Comparison of ENCODE assay signal across 1 cellular context in genomic region chr12:68162374-68162773, GRCh38.
TF ChIP-seq lines count a peak whose summit lies in the region.

No MANE protein-coding gene starts in this region.

TF ChIP-seq in WTC11, 78 proteins besides CTCF, POLR2A, EP300 and RAD21 (continued from another document):
- TF ChIP-seq ERG (CRISPR knock-in tag; IDR thresholded peaks at IDR 0.05) (no peak), ZNF263 (CRISPR knock-in tag; IDR thresholded peaks at IDR 0.05; ENCODE audit: low read depth) (no peak), ELF4 (CRISPR knock-in tag; IDR thresholded peaks at IDR 0.05; ENCODE audit: low read depth) (no peak), IRF2 (CRISPR knock-in tag; IDR thresholded peaks at IDR 0.05; ENCODE audit: borderline replicate concordance, low read depth) (no peak), ATF6 (CRISPR knock-in tag; IDR thresholded peaks at IDR 0.05) (no peak), HMGXB4 (CRISPR knock-in tag; IDR thresholded peaks at IDR 0.05) (no peak), ZNF219 (CRISPR knock-in tag; IDR thresholded peaks at IDR 0.05; ENCODE audit: borderline replicate concordance) (no peak)
